12 cellular contexts compared by ENCODE assay signal in the genomic region with DNA sequence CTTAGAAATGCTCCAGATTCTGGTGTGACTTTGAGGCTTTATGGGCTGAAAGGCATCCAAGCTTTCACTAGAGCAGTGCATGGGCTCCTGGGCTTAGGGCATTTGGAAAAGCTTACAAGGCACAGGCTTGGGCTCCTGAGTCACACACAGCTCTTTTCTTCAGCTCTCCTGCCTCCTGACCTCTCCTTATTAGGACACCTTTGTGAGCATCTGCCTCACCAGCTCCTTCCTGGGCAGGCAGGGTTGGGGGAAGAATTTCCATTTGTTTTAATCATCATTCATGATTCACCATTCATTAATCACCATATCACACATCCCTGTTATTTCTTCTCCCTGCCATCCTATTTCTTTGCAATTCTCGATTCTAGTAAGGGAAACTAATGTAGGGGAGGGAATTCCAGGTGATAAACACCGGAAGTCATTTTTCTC. TPM values are rescaled to one million over a fixed set of nuclear protein-coding genes. Genes with fewer than 3 reads are reported as not detected.
DNase-seq lines count a peak whose midpoint lies in the region; ATAC-seq and TF ChIP-seq lines count a peak whose summit lies in the region.
"Had no signal": no experiment of that assay in that cellular context is flagged by ENCODE, and none has a peak within 500 bp of the region (broad histone marks: within the 10 kb centered on the region; RNA-seq: fewer than 3 reads in every experiment).

No MANE protein-coding gene starts in this region.

- intact Hi-C loops in stomach (cut with DNase I; ENCODE audit: low total_unique reads), result no loop called here

- ATAC-seq in HG03108 (IDR thresholded peaks at IDR 0.05; ENCODE audit: unreplicated experiment), result no peak

- peak overlapping the region; percentile 28 to 72 (median 54) for H3K27ac ChIP-seq in stomach
- H3K27ac ChIP-seq: SK-N-MC had no signal

- peak; percentile 15 for DNase-seq in NK-92 treated with Interleukin-12 subunit alpha and Interleukin-12 subunit beta, amount 100 ng/mL, for 24 hours (lab: John Stamatoyannopoulos, UW)
- no peak for DNase-seq in NK-92 (lab: John Stamatoyannopoulos, UW; ENCODE audit: unreplicated experiment)
- DNase-seq in SW 1271 (lab: John Stamatoyannopoulos, UW), result peak; percentile 67 to 69
- peak; percentile 47 for DNase-seq in fibroblast of the conjunctiva (ENCODE audit: low read depth)
- no peak for DNase-seq in stomach
- no peak for DNase-seq in NCI-H2107 treated with DMSO at 0.1 percent for 48 hours (lab: John Stamatoyannopoulos, UW; ENCODE audit: unreplicated experiment)
- no peak for DNase-seq in MV-4-11 (lab: John Stamatoyannopoulos, UW)
- DNase-seq: Kasumi-1; nucleus accumbens; stimulated activated CD8-positive, alpha-beta memory T cell treated with anti-CD3 and anti-CD28 coated beads, Interleukin-4, amount 100 ng/mL, for 48 hours had no signal

- H3K4me1 ChIP-seq in stomach, result peaks cover 31 to 72% (median 51%) of the 10 kb centered on the region in 4 donors

- no peaks in the 10 kb centered on the region for H3K36me3 ChIP-seq in stomach

- H3K9me3 ChIP-seq in stomach, result no peaks in the 10 kb centered on the region

- H3K4me3 ChIP-seq in stomach, result no peak overlapping the region
- H3K4me3 ChIP-seq: SK-N-MC had no signal

- TF ChIP-seq CTCF in stomach (IDR thresholded peaks at IDR 0.05), result no peak

- TF ChIP-seq POLR2A in stomach (IDR thresholded peaks at IDR 0.05), result no peak

- H3K27me3 ChIP-seq in stomach, result no peaks in the 10 kb centered on the region

- 54 to 71% (median 65%) methylated on average over 2 of the region's 2 CpGs for WGBS in stomach, 5 donors

- no peak for TF ChIP-seq EP300 in stomach (IDR thresholded peaks at IDR 0.05)

RNA-seq across cellular contexts. Expression of a gene that starts 22.3 kb away (rescaled TPM):
- 10 to 100 TPM in 2 of 5 donors, 1 to 10 TPM in 3; 4.1 to 24.5 (median 8.4) TPM for total RNA-seq in stomach
- polyA plus RNA-seq in stomach, result 1 to 10 TPM; 4.1 to 9.9 (median 7.8) TPM

Comparison
In these comparisons a context has a peak if more than half of its experiments do, and no peak if none do; other contexts are left out.
1. DNase-seq: peak in NK-92 treated with Interleukin-12 subunit alpha and Interleukin-12 subunit beta, amount 100 ng/mL, for 24 hours (single experiment), SW 1271 (2 of 2) and fibroblast of the conjunctiva (single experiment); none in NK-92 (single experiment), stomach (single experiment), NCI-H2107 treated with DMSO at 0.1 percent for 48 hours (single experiment) and MV-4-11 (single experiment).